Comparison of ENCODE assay signal across 11 cellular contexts in the genomic region with DNA sequence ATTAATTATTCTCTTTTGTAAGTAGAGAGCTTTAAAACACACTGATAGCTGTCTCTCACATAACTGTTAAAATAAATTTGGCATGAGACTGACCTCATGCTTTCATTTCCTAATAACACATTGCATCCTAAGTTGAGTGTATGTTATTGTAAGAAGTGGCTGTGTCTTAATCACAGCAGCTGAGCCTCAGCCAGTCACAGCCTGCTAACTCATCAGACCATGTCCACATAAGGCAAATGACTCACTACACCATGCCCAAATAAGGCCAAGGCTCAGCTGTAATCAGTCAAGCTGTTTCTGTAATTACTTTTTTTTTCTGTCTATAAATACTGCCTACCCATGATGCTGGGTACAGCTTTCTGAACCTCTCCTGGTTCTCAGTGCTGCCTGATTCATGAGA.
DNase-seq lines count a peak whose midpoint lies in the region; ATAC-seq, FAIRE-seq and TF ChIP-seq lines count a peak whose summit lies in the region.
"Had no signal": no experiment of that assay in that cellular context is flagged by ENCODE, and none has a peak within 500 bp of the region (broad histone marks: within the 10 kb centered on the region; RNA-seq: fewer than 3 reads in every experiment).

No MANE protein-coding gene starts in this region.

- H3K27ac Mint-ChIP-seq in activated T-cell treated with anti-CD3 and anti-CD28 coated beads, Interleukin-2, amount 50 U/mL, for 72 hours = no peak overlapping the region

- H3K27me3 Mint-ChIP-seq in activated T-cell treated with anti-CD3 and anti-CD28 coated beads, Interleukin-2, amount 50 U/mL, for 72 hours (ENCODE audit: low read depth) = no peaks in the 10 kb centered on the region

- no peak overlapping the region for H3K4me3 ChIP-seq in GM12878

- no peaks in the 10 kb centered on the region for H3K36me3 ChIP-seq in GM12878 (ENCODE audit: control insufficient read depth in 2 of 2, insufficient read depth in 2 of 2, low read length in 1 of 2)

- H3K4me3 Mint-ChIP-seq in activated T-cell treated with anti-CD3 and anti-CD28 coated beads, Interleukin-2, amount 50 U/mL, for 72 hours = no peak overlapping the region

- TF ChIP-seq CTCF in GM12878 (IDR thresholded peaks at IDR 0.05 in 2 of 3, conservative IDR thresholded peaks at IDR 0.05 in 1 of 3; ENCODE audit: control insufficient read depth in 2 of 3, extremely low read depth in 1 of 3, insufficient read depth in 1 of 3, low read depth in 3 of 3, low read length in 3 of 3) = no peak

- no peak for TF ChIP-seq RAD21 in GM12878 (IDR thresholded peaks at IDR 0.05; ENCODE audit: insufficient read depth, low read depth, low read length)

- SMC1A ChIA-PET in GM12878 (lab: Charles Lee; ENCODE audit: uncharacterized antibody, unreplicated experiment) = no interaction called here

- TF ChIP-seq POLR2A in GM12878 (IDR thresholded peaks at IDR 0.05; ENCODE audit: low read depth, low read length) = no peak

- in situ Hi-C loops in GM12878 (cut with MboI) = no loop called here

- no peak for FAIRE-seq in GM12878 (lab: Jason Lieb, UNC)
- FAIRE-seq: endothelial cell of umbilical vein, TTC549 had no signal

- ATAC-seq in HG03565 (IDR thresholded peaks at IDR 0.05; ENCODE audit: unreplicated experiment) (peak; percentile 92), GM12878 (peak; percentile 95), HG03045 (IDR thresholded peaks at IDR 0.05; ENCODE audit: unreplicated experiment) (no peak)
- ATAC-seq in activated T-cell treated with anti-CD3 and anti-CD28 coated beads, Interleukin-2, amount 50 U/mL, for 72 hours (replicated peaks in 1 of 2) = no peak

- POLR2A ChIA-PET in GM12878 (lab: Charles Lee) = no interaction called here

- H3K4me2 ChIP-seq in GM12878 (ENCODE audit: control insufficient read depth, insufficient read depth) = no peak overlapping the region

- H3K36me3 Mint-ChIP-seq in activated T-cell treated with anti-CD3 and anti-CD28 coated beads, Interleukin-2, amount 50 U/mL, for 72 hours (ENCODE audit: insufficient read depth in 2 of 2) = no peaks in the 10 kb centered on the region

- H3K9me3 Mint-ChIP-seq in activated T-cell treated with anti-CD3 and anti-CD28 coated beads, Interleukin-2, amount 50 U/mL, for 72 hours = peaks cover 2 to 3% of the 10 kb centered on the region in 2 donors

- CTCF ChIA-PET in GM12878 (lab: Yijun Ruan, JAX) = no interaction called here

- no peaks in the 10 kb centered on the region for H3K4me1 ChIP-seq in GM12878 (ENCODE audit: control insufficient read depth, insufficient read depth, low read length)

- no peak for TF ChIP-seq EP300 in GM12878 (IDR thresholded peaks at IDR 0.05; ENCODE audit: borderline replicate concordance in 1 of 2, control insufficient read depth in 1 of 2, low read depth in 2 of 2, low read length in 2 of 2)

- no TSS peak for BruUV-seq in GM12878 (replicated peaks; lab: Mats Ljungman, UMichigan)

- RAD21 ChIA-PET in GM12878 (lab: Charles Lee; ENCODE audit: unreplicated experiment) = no interaction called here

- no peaks in the 10 kb centered on the region for H3K79me2 ChIP-seq in GM12878 (ENCODE audit: control insufficient read depth, insufficient read depth, low read length)

- intact Hi-C loops in GM12878 (cut with micrococcal nuclease; ENCODE audit: unreplicated experiment) = no loop called here

- H3K27ac ChIP-seq in GM12878 (ENCODE audit: control insufficient read depth, insufficient read depth) = no peak overlapping the region

- no peaks in the 10 kb centered on the region for H3K9me3 ChIP-seq in GM12878 (replicated peaks; ENCODE audit: control insufficient read depth, insufficient read depth, low read length)

- H3K9ac ChIP-seq in GM12878 (ENCODE audit: control insufficient read depth, insufficient read depth, low read length) = no peak overlapping the region

- no peak overlapping the region for H2AFZ ChIP-seq in GM12878 (ENCODE audit: control insufficient read depth, low read depth, low read length)

- no peaks in the 10 kb centered on the region for H3K4me1 Mint-ChIP-seq in activated T-cell treated with anti-CD3 and anti-CD28 coated beads, Interleukin-2, amount 50 U/mL, for 72 hours (ENCODE audit: low read depth)

- H4K20me1 ChIP-seq in GM12878 (ENCODE audit: control insufficient read depth, insufficient read depth) = no peaks in the 10 kb centered on the region

- peak; percentile 2 for DNase-seq in SIG-M5 treated with dmso at 0.1 percent for 504 hours (lab: John Stamatoyannopoulos, UW; ENCODE audit: unreplicated experiment)
- no peak for DNase-seq in SIG-M5 (lab: John Stamatoyannopoulos, UW)
- DNase-seq in GM12878 (ENCODE audit: low read depth, low spot score) = peak; percentile 1
- DNase-seq in NCI-H1694 (lab: John Stamatoyannopoulos, UW) = no peak
- no peak for DNase-seq in NCI-H526 (lab: John Stamatoyannopoulos, UW)
- no peak for DNase-seq in activated T-cell treated with anti-CD3 and anti-CD28 coated beads, Interleukin-2, amount 50 U/mL, for 72 hours
- DNase-seq: activated naive CD4-positive, alpha-beta T cell treated with Interleukin-2 at 50 U/mL for 16 hours had no signal

- no peaks in the 10 kb centered on the region for H3K27me3 ChIP-seq in GM12878 (replicated peaks in 1 of 2; ENCODE audit: control insufficient read depth in 2 of 2, insufficient read depth in 2 of 2, low read length in 1 of 2)

TF ChIP-seq in GM12878, 131 proteins besides CTCF, POLR2A, EP300 and RAD21:
- TF ChIP-seq PAX5 (IDR thresholded peaks at IDR 0.05; ENCODE audit: borderline replicate concordance, low read depth, low read length) = 0 out of 2 replicates have a peak, but pooled peaks have one; percentile 22
- TF ChIP-seq, protein P1, sequence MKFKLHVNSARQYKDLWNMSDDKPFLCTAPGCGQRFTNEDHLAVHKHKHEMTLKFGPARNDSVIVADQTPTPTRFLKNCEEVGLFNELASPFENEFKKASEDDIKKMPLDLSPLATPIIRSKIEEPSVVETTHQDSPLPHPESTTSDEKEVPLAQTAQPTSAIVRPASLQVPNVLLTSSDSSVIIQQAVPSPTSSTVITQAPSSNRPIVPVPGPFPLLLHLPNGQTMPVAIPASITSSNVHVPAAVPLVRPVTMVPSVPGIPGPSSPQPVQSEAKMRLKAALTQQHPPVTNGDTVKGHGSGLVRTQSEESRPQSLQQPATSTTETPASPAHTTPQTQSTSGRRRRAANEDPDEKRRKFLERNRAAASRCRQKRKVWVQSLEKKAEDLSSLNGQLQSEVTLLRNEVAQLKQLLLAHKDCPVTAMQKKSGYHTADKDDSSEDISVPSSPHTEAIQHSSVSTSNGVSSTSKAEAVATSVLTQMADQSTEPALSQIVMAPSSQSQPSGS (IDR thresholded peaks at IDR 0.05; ENCODE audit: low read length) = peak; percentile 37; the same call in 1 of the 2 replicates
- TF ChIP-seq BACH1 (IDR thresholded peaks at IDR 0.05; ENCODE audit: borderline replicate concordance) = no peak
- TF ChIP-seq MTA3 (IDR thresholded peaks at IDR 0.05; ENCODE audit: borderline replicate concordance, low read length) = no peak
- TF ChIP-seq TCF12 (IDR thresholded peaks at IDR 0.05; ENCODE audit: low read depth, low read length) = 0 out of 2 replicates have a peak, but pooled peaks have one; percentile 17
- TF ChIP-seq CREB1 (IDR thresholded peaks at IDR 0.05; ENCODE audit: low read depth) = 0 out of 2 replicates have a peak, but pooled peaks have one; percentile 19
- no peak; the same call in 1 of the 2 replicates for TF ChIP-seq JUNB (IDR thresholded peaks at IDR 0.05)
- no peak for TF ChIP-seq LARP7 (IDR thresholded peaks at IDR 0.05)
- no peak for TF ChIP-seq EZH2 (IDR thresholded peaks at IDR 0.05; ENCODE audit: borderline replicate concordance, control insufficient read depth, low read depth, low read length)
- TF ChIP-seq SPI1 (IDR thresholded peaks at IDR 0.05; ENCODE audit: borderline replicate concordance, insufficient read depth, low read depth, low read length) = 0 out of 2 replicates have a peak, but pooled peaks have one; percentile 4
- TF ChIP-seq, protein P2, sequence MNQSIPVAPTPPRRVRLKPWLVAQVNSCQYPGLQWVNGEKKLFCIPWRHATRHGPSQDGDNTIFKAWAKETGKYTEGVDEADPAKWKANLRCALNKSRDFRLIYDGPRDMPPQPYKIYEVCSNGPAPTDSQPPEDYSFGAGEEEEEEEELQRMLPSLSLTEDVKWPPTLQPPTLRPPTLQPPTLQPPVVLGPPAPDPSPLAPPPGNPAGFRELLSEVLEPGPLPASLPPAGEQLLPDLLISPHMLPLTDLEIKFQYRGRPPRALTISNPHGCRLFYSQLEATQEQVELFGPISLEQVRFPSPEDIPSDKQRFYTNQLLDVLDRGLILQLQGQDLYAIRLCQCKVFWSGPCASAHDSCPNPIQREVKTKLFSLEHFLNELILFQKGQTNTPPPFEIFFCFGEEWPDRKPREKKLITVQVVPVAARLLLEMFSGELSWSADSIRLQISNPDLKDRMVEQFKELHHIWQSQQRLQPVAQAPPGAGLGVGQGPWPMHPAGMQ (IDR thresholded peaks at IDR 0.05; ENCODE audit: borderline replicate concordance) = no peak
- TF ChIP-seq SMC3 (IDR thresholded peaks at IDR 0.05; ENCODE audit: borderline replicate concordance, low read length) = no peak
- TF ChIP-seq RAD51 (IDR thresholded peaks at IDR 0.05) = no peak
- no peak for TF ChIP-seq IKZF1 (conservative IDR thresholded peaks at IDR 0.05)
- TF ChIP-seq BRCA1 (IDR thresholded peaks at IDR 0.05; ENCODE audit: low read depth, low read length) = no peak
- TF ChIP-seq NR2C2 (IDR thresholded peaks at IDR 0.05; ENCODE audit: borderline replicate concordance, control insufficient read depth, insufficient read length, low read depth) = no peak
- no peak for TF ChIP-seq DPF2 (IDR thresholded peaks at IDR 0.05)
- peak; percentile 87 to 98 for TF ChIP-seq SRF (IDR thresholded peaks at IDR 0.05; ENCODE audit: low read depth in 2 of 2, low read length in 2 of 2)
- TF ChIP-seq, protein P3, sequence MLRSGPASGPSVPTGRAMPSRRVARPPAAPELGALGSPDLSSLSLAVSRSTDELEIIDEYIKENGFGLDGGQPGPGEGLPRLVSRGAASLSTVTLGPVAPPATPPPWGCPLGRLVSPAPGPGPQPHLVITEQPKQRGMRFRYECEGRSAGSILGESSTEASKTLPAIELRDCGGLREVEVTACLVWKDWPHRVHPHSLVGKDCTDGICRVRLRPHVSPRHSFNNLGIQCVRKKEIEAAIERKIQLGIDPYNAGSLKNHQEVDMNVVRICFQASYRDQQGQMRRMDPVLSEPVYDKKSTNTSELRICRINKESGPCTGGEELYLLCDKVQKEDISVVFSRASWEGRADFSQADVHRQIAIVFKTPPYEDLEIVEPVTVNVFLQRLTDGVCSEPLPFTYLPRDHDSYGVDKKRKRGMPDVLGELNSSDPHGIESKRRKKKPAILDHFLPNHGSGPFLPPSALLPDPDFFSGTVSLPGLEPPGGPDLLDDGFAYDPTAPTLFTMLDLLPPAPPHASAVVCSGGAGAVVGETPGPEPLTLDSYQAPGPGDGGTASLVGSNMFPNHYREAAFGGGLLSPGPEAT (IDR thresholded peaks at IDR 0.05; ENCODE audit: low read depth) = no peak

Comparison
In these comparisons a context has a peak if more than half of its experiments do, and no peak if none do; other contexts are left out.
1. DNase-seq: peak in SIG-M5 treated with dmso at 0.1 percent for 504 hours (single experiment) and GM12878 (single experiment); none in SIG-M5 (single experiment), NCI-H1694 (single experiment), NCI-H526 (0 of 2) and activated T-cell treated with anti-CD3 and anti-CD28 coated beads, Interleukin-2, amount 50 U/mL, for 72 hours (0 of 2).
2. ATAC-seq: peak in HG03565 (single experiment) and GM12878 (single experiment); none in HG03045 (single experiment) and activated T-cell treated with anti-CD3 and anti-CD28 coated beads, Interleukin-2, amount 50 U/mL, for 72 hours (0 of 2).